Comparison of ENCODE assay signal across 2 cellular contexts in genomic region chr18:65906621-65907034, GRCh38.
A peak's percentile ranks its signal among the peaks of the same experiment; 100 is the strongest.
TF ChIP-seq lines count a peak whose summit lies in the region.

No MANE protein-coding gene starts in this region.

TF ChIP-seq in GM23338, 12 proteins besides CTCF, POLR2A, EP300 and RAD21:
- TF ChIP-seq POLR2AphosphoS5 (IDR thresholded peaks at IDR 0.05; ENCODE audit: low read depth) (peak; percentile 53; the same call in 1 of the 2 replicates), ZNF331 (CRISPR knock-in tag; IDR thresholded peaks at IDR 0.05; ENCODE audit: low read depth) (no peak), NANOG (IDR thresholded peaks at IDR 0.05; ENCODE audit: borderline replicate concordance) (peak; percentile 79), EZH2phosphoT487 (IDR thresholded peaks at IDR 0.05; ENCODE audit: unreplicated experiment) (no peak)
TF ChIP-seq in GM23338: peak in this region for 2.

TF ChIP-seq in H1, 55 proteins besides CTCF, POLR2A, EP300 and RAD21:
- TF ChIP-seq CHD7 (IDR thresholded peaks at IDR 0.05; ENCODE audit: insufficient replicate concordance, low read length) (no peak), TBP (IDR thresholded peaks at IDR 0.05; ENCODE audit: low read depth, low read length) (no peak), RNF2 (IDR thresholded peaks at IDR 0.05; ENCODE audit: borderline replicate concordance, low read depth, low read length, missing control alignments, poor library complexity, severe bottlenecking) (no peak), TEAD4 (IDR thresholded peaks at IDR 0.05; ENCODE audit: low read depth, low read length) (no peak), NANOG (IDR thresholded peaks at IDR 0.05; ENCODE audit: insufficient read depth, low read depth, low read length, poor library complexity, severe bottlenecking) (peak; percentile 84), SP4 (IDR thresholded peaks at IDR 0.05; ENCODE audit: low read length) (no peak), SAP30 (IDR thresholded peaks at IDR 0.05; ENCODE audit: insufficient read depth, insufficient replicate concordance, low read length) (no peak), SIN3A (conservative IDR thresholded peaks at IDR 0.05 in 1 of 2, IDR thresholded peaks at IDR 0.05 in 1 of 2; ENCODE audit: low read depth in 1 of 2, low read length in 2 of 2) (no peak), KDM4A (IDR thresholded peaks at IDR 0.05; ENCODE audit: low read depth, low read length, severe bottlenecking) (no peak), ATF3 (IDR thresholded peaks at IDR 0.05; ENCODE audit: insufficient read depth, low read depth, low read length) (no peak), SUZ12 (IDR thresholded peaks at IDR 0.05; ENCODE audit: low read length) (no peak), RFX5 (IDR thresholded peaks at IDR 0.05; ENCODE audit: borderline replicate concordance, low read depth, low read length) (no peak), JUND (IDR thresholded peaks at IDR 0.05; ENCODE audit: low read length) (0 out of 2 replicates have a peak, but pooled peaks have one; percentile 37), SP2 (IDR thresholded peaks at IDR 0.05; ENCODE audit: low read length) (no peak), SIRT6 (IDR thresholded peaks at IDR 0.05; ENCODE audit: low read length) (no peak), ASH2L (IDR thresholded peaks at IDR 0.05; ENCODE audit: low read length) (no peak), POLR2AphosphoS5 (IDR thresholded peaks at IDR 0.05; ENCODE audit: low read depth, low read length) (peak; percentile 51; the same call in 1 of the 2 replicates), GABPA (IDR thresholded peaks at IDR 0.05; ENCODE audit: borderline replicate concordance, insufficient read depth, low read length) (no peak), SRF (IDR thresholded peaks at IDR 0.05; ENCODE audit: low read depth, low read length) (no peak), TAF7 (optimal IDR thresholded peaks at IDR 0.05; ENCODE audit: borderline replicate concordance, low read depth, low read length) (no peak), TCF12 (IDR thresholded peaks at IDR 0.05; ENCODE audit: low read depth, low read length) (peak; percentile 6; the same call in 1 of the 2 replicates), GTF2F1 (IDR thresholded peaks at IDR 0.05; ENCODE audit: borderline replicate concordance, low read depth, low read length) (no peak), ZNF274 (IDR thresholded peaks at IDR 0.05; ENCODE audit: borderline replicate concordance, extremely low read depth, low read length) (no peak), CEBPB (IDR thresholded peaks at IDR 0.05; ENCODE audit: low read depth, low read length) (no peak), SP1 (IDR thresholded peaks at IDR 0.05; ENCODE audit: low read depth, low read length) (peak; percentile 56; the same call in 1 of the 2 replicates)
